ENCODE assay signal across 25 cellular contexts in the genomic region with DNA sequence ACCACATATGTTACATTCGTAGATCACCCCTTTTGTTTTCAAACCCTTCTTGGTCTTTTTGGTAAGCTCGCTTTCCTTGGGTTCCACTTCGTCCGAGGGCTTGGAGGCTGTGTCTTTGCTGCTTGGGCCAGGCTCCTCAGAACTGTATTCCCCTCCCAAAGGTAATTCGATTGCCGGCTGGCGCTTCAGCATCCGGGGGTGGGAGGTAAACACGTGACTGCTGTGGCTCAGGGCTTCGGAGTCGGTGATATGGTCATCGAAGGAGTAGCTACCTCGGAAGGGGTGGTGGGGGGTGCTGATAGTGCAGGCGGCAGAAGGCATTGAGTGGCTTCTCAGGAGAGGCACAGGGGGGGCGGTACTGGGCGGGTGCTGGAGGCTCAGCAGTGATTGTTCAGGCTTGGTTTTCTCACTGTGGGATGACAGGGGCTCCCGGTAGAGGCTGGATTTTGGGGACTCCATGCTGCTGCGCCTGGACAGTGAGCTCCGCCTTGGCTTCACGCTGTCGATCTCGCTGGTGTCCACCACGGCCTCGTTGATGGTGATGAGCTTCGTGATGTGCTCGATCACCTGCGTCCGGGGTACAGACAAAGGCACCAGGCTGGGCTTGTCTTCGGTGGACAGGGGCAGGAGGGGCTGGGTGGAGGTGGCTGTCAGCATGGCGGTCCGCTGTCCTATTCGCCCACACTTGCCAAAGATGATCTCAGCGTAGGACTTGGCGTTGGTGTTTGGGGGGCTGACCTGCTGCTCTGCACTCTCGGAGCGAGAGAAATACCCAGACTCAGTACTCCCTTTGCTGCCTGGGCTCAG.
DNase-seq lines count a peak whose midpoint lies in the region; ATAC-seq and TF ChIP-seq lines count a peak whose summit lies in the region.
"Had no signal": no experiment of that assay in that cellular context is flagged by ENCODE, and none has a peak within 500 bp of the region (broad histone marks: within the 10 kb centered on the region; RNA-seq: fewer than 3 reads in every experiment).

No MANE protein-coding gene starts in this region.

- ATAC-seq in GM18498 (IDR thresholded peaks at IDR 0.05; ENCODE audit: unreplicated experiment): no peak

- TF ChIP-seq EP300 in stomach (IDR thresholded peaks at IDR 0.05): no peak

- no peaks in the 10 kb centered on the region for H3K27me3 ChIP-seq in stomach
- H3K27me3 ChIP-seq: Peyer's patch, SJCRH30 had no signal

- no peak for DNase-seq in activated T-cell treated with anti-CD3 and anti-CD28 coated beads, Interleukin-2, amount 50 U/mL, for 24 hours
- no peak for DNase-seq in activated T-cell treated with anti-CD3 and anti-CD28 coated beads for 4 hours
- peak; percentile 31 for DNase-seq in SK-N-DZ (ENCODE audit: low spot score)
- DNase-seq in islet precursor cell: peak; percentile 41
- peak; percentile 21 for DNase-seq in stomach
- DNase-seq in erythroblast (lab: John Stamatoyannopoulos, UW): no peak
- DNase-seq: Calu3; CD8-positive, alpha-beta memory T cell; EL; GF-D8; Karpas-422; MV-4-11; NCI-H1105 treated with DMSO at 0.1 percent for 48 hours; NCI-H1694; NCI-H2081; NCI-H2171; NCI-H345; NCI-H524; NCI-H774; NK-92 treated with Interleukin-12 subunit alpha and Interleukin-12 subunit beta, amount 100 ng/mL, for 24 hours; Peyer's patch; SJCRH30 had no signal

- H3K9me3 Mint-ChIP-seq in activated T-cell treated with anti-CD3 and anti-CD28 coated beads, Interleukin-2, amount 50 U/mL, for 24 hours: no peaks in the 10 kb centered on the region

- TF ChIP-seq POLR2A in stomach (IDR thresholded peaks at IDR 0.05): no peak
- TF ChIP-seq POLR2A in erythroblast (IDR thresholded peaks at IDR 0.05; ENCODE audit: low read length): no peak

- H3K27me3 Mint-ChIP-seq in activated T-cell treated with anti-CD3 and anti-CD28 coated beads, Interleukin-2, amount 50 U/mL, for 24 hours: no peaks in the 10 kb centered on the region
- H3K27me3 Mint-ChIP-seq: CD8-positive, alpha-beta memory T cell; IgD-negative memory B cell had no signal

- peaks cover 99% of the 10 kb centered on the region for H3K36me3 Mint-ChIP-seq in activated T-cell treated with anti-CD3 and anti-CD28 coated beads, Interleukin-2, amount 50 U/mL, for 24 hours (ENCODE audit: low read depth)

- no peaks in the 10 kb centered on the region for H3K9me3 ChIP-seq in stomach
- H3K9me3 ChIP-seq: Peyer's patch, SJCRH30 had no signal

- no peak for TF ChIP-seq CTCF in stomach (IDR thresholded peaks at IDR 0.05)

- no peak overlapping the region for H3K4me3 Mint-ChIP-seq in activated T-cell treated with anti-CD3 and anti-CD28 coated beads, Interleukin-2, amount 50 U/mL, for 24 hours
- H3K4me3 Mint-ChIP-seq: CD8-positive, alpha-beta memory T cell had no signal

- WGBS in stomach, 5 donors: 86 to 92% (median 89%) methylated on average over 34 to 36 of the region's 36 CpGs

- intact Hi-C loops in stomach (cut with DNase I; ENCODE audit: low total_unique reads): no loop called here

- peaks cover 25% of the 10 kb centered on the region for H3K4me1 Mint-ChIP-seq in activated T-cell treated with anti-CD3 and anti-CD28 coated beads, Interleukin-2, amount 50 U/mL, for 24 hours (ENCODE audit: low read depth)

- no peak overlapping the region for H3K27ac ChIP-seq in stomach
- H3K27ac ChIP-seq: C4-2B, Peyer's patch, SJCRH30 had no signal

- H3K4me1 ChIP-seq in stomach: no peaks in the 10 kb centered on the region
- H3K4me1 ChIP-seq: Peyer's patch, SJCRH30 had no signal

- H3K36me3 ChIP-seq in stomach: peaks cover 0 to 11% (median 5%) of the 10 kb centered on the region in 4 donors
- H3K36me3 ChIP-seq: Peyer's patch, SJCRH30 had no signal

- peak overlapping the region; percentile 47 for H3K27ac Mint-ChIP-seq in activated T-cell treated with anti-CD3 and anti-CD28 coated beads, Interleukin-2, amount 50 U/mL, for 24 hours

- no peak overlapping the region for H3K4me3 ChIP-seq in stomach
- H3K4me3 ChIP-seq: Peyer's patch, SJCRH30 had no signal

Comparison
In these comparisons a context has a peak if more than half of its experiments do, and no peak if none do; other contexts are left out.
1. DNase-seq: peak in SK-N-DZ (single experiment), islet precursor cell (single experiment) and stomach (single experiment); none in activated T-cell treated with anti-CD3 and anti-CD28 coated beads, Interleukin-2, amount 50 U/mL, for 24 hours (single experiment), activated T-cell treated with anti-CD3 and anti-CD28 coated beads for 4 hours (single experiment) and erythroblast (0 of 2).